In the genomic region with DNA sequence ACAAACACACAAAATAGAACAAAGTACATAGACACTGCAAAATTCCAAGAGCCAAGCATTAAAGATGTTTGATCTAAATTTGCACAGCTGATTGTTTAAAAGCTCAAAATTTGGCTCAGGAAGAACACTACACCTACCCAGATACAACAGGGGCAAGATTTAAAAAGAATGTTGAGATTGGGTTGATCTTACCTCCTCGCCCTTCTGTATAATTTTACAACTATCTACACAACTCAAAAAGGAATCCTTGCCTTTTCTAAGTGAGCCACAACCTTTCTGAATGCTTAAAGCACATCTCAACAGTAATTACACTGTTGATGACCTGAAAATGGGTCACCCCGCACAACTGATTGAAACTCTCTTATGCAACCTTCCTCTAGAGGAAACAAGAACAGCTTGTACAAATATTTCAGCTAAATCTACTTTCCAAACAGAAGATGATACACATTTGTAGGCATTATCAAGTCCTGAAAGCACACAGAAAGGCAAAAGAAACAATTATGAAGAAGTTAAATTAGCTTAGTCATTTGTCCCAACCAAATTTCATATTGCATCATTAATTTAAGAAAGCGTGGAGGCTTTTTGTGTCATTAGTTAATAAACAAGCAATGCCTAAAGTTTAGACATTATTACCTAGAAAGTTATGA, we compare ENCODE assay signal across 1 cellular context.
TF ChIP-seq lines count a peak whose summit lies in the region.

No MANE protein-coding gene starts in this region.

TF ChIP-seq in SK-N-SH, 30 proteins besides CTCF, POLR2A, EP300 and RAD21 (continued from another document):
- TF ChIP-seq, protein P1, sequence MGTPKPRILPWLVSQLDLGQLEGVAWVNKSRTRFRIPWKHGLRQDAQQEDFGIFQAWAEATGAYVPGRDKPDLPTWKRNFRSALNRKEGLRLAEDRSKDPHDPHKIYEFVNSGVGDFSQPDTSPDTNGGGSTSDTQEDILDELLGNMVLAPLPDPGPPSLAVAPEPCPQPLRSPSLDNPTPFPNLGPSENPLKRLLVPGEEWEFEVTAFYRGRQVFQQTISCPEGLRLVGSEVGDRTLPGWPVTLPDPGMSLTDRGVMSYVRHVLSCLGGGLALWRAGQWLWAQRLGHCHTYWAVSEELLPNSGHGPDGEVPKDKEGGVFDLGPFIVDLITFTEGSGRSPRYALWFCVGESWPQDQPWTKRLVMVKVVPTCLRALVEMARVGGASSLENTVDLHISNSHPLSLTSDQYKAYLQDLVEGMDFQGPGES (IDR thresholded peaks at IDR 0.05; ENCODE audit: low read depth, low read length), result no peak
- TF ChIP-seq, protein P2, sequence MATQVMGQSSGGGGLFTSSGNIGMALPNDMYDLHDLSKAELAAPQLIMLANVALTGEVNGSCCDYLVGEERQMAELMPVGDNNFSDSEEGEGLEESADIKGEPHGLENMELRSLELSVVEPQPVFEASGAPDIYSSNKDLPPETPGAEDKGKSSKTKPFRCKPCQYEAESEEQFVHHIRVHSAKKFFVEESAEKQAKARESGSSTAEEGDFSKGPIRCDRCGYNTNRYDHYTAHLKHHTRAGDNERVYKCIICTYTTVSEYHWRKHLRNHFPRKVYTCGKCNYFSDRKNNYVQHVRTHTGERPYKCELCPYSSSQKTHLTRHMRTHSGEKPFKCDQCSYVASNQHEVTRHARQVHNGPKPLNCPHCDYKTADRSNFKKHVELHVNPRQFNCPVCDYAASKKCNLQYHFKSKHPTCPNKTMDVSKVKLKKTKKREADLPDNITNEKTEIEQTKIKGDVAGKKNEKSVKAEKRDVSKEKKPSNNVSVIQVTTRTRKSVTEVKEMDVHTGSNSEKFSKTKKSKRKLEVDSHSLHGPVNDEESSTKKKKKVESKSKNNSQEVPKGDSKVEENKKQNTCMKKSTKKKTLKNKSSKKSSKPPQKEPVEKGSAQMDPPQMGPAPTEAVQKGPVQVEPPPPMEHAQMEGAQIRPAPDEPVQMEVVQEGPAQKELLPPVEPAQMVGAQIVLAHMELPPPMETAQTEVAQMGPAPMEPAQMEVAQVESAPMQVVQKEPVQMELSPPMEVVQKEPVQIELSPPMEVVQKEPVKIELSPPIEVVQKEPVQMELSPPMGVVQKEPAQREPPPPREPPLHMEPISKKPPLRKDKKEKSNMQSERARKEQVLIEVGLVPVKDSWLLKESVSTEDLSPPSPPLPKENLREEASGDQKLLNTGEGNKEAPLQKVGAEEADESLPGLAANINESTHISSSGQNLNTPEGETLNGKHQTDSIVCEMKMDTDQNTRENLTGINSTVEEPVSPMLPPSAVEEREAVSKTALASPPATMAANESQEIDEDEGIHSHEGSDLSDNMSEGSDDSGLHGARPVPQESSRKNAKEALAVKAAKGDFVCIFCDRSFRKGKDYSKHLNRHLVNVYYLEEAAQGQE (IDR thresholded peaks at IDR 0.05; ENCODE audit: low read depth, low read length), result no peak
